ENCODE assay signal across 18 cellular contexts in genomic region chr2:25397777-25398176, GRCh38.
"Had no signal": no experiment of that assay in that cellular context is flagged by ENCODE, and none has a peak within 500 bp of the region (broad histone marks: within the 10 kb centered on the region; RNA-seq: fewer than 3 reads in every experiment).

No MANE protein-coding gene starts in this region.

- ATAC-seq: activated CD8-positive, alpha-beta T cell treated with anti-CD3 and anti-CD28 coated beads for 36 hours; activated naive CD8-positive, alpha-beta T cell treated with anti-CD3 and anti-CD28 coated beads, Interleukin-2, amount 50 U/mL, for 24 hours; foreskin keratinocyte; left lung had no signal

- H3K27me3 ChIP-seq: colonic mucosa, foreskin keratinocyte, left lung, sigmoid colon, spleen, thyroid gland had no signal

- H3K36me3 ChIP-seq: colonic mucosa, left lung, sigmoid colon, spleen, thyroid gland had no signal

- H3K27ac ChIP-seq: colonic mucosa, foreskin keratinocyte, left lung, sigmoid colon, spleen, thyroid gland had no signal

- H3K4me1 ChIP-seq: colonic mucosa, foreskin keratinocyte, left lung, sigmoid colon, thyroid gland had no signal

- DNase-seq: activated CD4-positive, alpha-beta T cell treated with anti-CD3 and anti-CD28 coated beads for 48 hours; activated CD4-positive, CD25-positive, alpha-beta regulatory T cell; activated CD8-positive, alpha-beta T cell treated with anti-CD3 and anti-CD28 coated beads for 36 hours; activated naive CD4-positive, alpha-beta T cell treated with anti-CD3 and anti-CD28 coated beads for 36 hours; activated naive CD8-positive, alpha-beta T cell treated with anti-CD3 and anti-CD28 coated beads, Interleukin-2, amount 50 U/mL, for 24 hours; activated T-cell treated with anti-CD3 and anti-CD28 coated beads, Interleukin-2, amount 50 U/mL, for 24 hours; anterior cingulate cortex; colonic mucosa; endodermal cell; foreskin keratinocyte; hippocampal formation; left lung; nephron progenitor cell; nucleus accumbens; sigmoid colon; spleen; stimulated activated naive CD4-positive, alpha-beta T cell; thyroid gland had no signal

- H3K9me3 ChIP-seq: colonic mucosa, left lung, sigmoid colon, spleen, thyroid gland had no signal

- H3K4me3 ChIP-seq: colonic mucosa, left lung, sigmoid colon, spleen, thyroid gland had no signal
